In genomic region chr6:106128981-106129761, GRCh38 we compare ENCODE assay signal across 11 cellular contexts. TPM values are rescaled to one million over a fixed set of nuclear protein-coding genes. Genes with fewer than 3 reads are reported as not detected.
DNase-seq lines count a peak whose midpoint lies in the region; ATAC-seq and TF ChIP-seq lines count a peak whose summit lies in the region.
"Had no signal": no experiment of that assay in that cellular context is flagged by ENCODE, and none has a peak within 500 bp of the region (broad histone marks: within the 10 kb centered on the region; RNA-seq: fewer than 3 reads in every experiment).

No MANE protein-coding gene starts in this region.

- H3K9ac ChIP-seq in mammary epithelial cell (ENCODE audit: insufficient read depth, low read length), result no peak overlapping the region

- ATAC-seq in GM21717 (IDR thresholded peaks at IDR 0.05; ENCODE audit: unreplicated experiment) (no peak), GM21825 (IDR thresholded peaks at IDR 0.05; ENCODE audit: unreplicated experiment) (no peak)

- H3K9me3 ChIP-seq in mammary epithelial cell (replicated peaks; ENCODE audit: insufficient read depth, low read length) (no peaks in the 10 kb centered on the region), osteoblast (ENCODE audit: low read depth, low read length) (no peaks in the 10 kb centered on the region), sigmoid colon (no peaks in the 10 kb centered on the region)

- H3K27me3 ChIP-seq in mammary epithelial cell (ENCODE audit: insufficient read depth, low read length) (no peaks in the 10 kb centered on the region), osteoblast (ENCODE audit: insufficient read depth, low read length) (no peaks in the 10 kb centered on the region), sigmoid colon (no peaks in the 10 kb centered on the region)

- H3K36me3 ChIP-seq in mammary epithelial cell (ENCODE audit: insufficient read depth, low read length) (no peaks in the 10 kb centered on the region), osteoblast (ENCODE audit: insufficient read depth, low read length) (no peaks in the 10 kb centered on the region), sigmoid colon (no peaks in the 10 kb centered on the region)

- dilution Hi-C loops in mammary epithelial cell (cut with HindIII; ENCODE audit: low sequenced_read_pairs), result no loop called here

- in situ Hi-C loops in mammary epithelial cell (cut with MboI; ENCODE audit: low sequenced_read_pairs in 2 of 2), result no loop called here

- no peak for TF ChIP-seq POLR2A in sigmoid colon (IDR thresholded peaks at IDR 0.05)

- BruUV-seq in mammary epithelial cell (replicated peaks; lab: Mats Ljungman, UMichigan), result no TSS peak

- H4K20me1 ChIP-seq in mammary epithelial cell (ENCODE audit: insufficient read depth, low read length), result no peaks in the 10 kb centered on the region
- H4K20me1 ChIP-seq in osteoblast (ENCODE audit: insufficient read depth, low read length), result no peaks in the 10 kb centered on the region

- intact Hi-C loops in mammary epithelial cell (cut with micrococcal nuclease), result no loop called here
- intact Hi-C loops in sigmoid colon (cut with DNase I), result no loop called here

- no peak overlapping the region for H3K4me3 ChIP-seq in mammary epithelial cell (replicated peaks in 1 of 3; ENCODE audit: insufficient read depth in 1 of 3, low read depth in 2 of 3, low read length in 3 of 3)
- H3K4me3 ChIP-seq in osteoblast (ENCODE audit: insufficient read depth, low read length), result peak overlapping the region; percentile 1
- no peak overlapping the region for H3K4me3 ChIP-seq in sigmoid colon
- H3K4me3 ChIP-seq: skin epidermis had no signal

- H3K4me1 ChIP-seq in mammary epithelial cell (ENCODE audit: insufficient read depth, low read length), result peaks cover 14% of the 10 kb centered on the region
- peaks cover 18% of the 10 kb centered on the region for H3K4me1 ChIP-seq in osteoblast (ENCODE audit: insufficient read depth, low read length)
- H3K4me1 ChIP-seq in sigmoid colon, result no peaks in the 10 kb centered on the region

- peak; percentile 95 for DNase-seq in GM04503 (ENCODE audit: low read depth)
- DNase-seq in NCI-H526 (lab: John Stamatoyannopoulos, UW), result peak; percentile 84 to 86
- peak; percentile 60 for DNase-seq in mammary epithelial cell
- peak; percentile 96 for DNase-seq in osteoblast (ENCODE audit: insufficient read length, low spot score, missing footprints)
- no peak for DNase-seq in sigmoid colon
- DNase-seq in NCI-H1930 (lab: John Stamatoyannopoulos, UW), result no peak
- DNase-seq: activated CD4-positive, alpha-beta T cell treated with anti-CD3 and anti-CD28 coated beads for 4 hours; NCI-H774 had no signal

- TF ChIP-seq CTCF in mammary epithelial cell (conservative IDR thresholded peaks at IDR 0.05 in 1 of 2, IDR thresholded peaks at IDR 0.05 in 1 of 2; ENCODE audit: extremely low read depth in 1 of 2, insufficient read depth in 1 of 2, low read depth in 1 of 2, low read length in 2 of 2), result no peak
- no peak for TF ChIP-seq CTCF in osteoblast (IDR thresholded peaks at IDR 0.05; ENCODE audit: extremely low read depth, low read depth, low read length)
- no peak for TF ChIP-seq CTCF in sigmoid colon (IDR thresholded peaks at IDR 0.05)

- no peak for TF ChIP-seq EP300 in sigmoid colon (IDR thresholded peaks at IDR 0.05)

- peak overlapping the region; percentile 43 for H3K4me2 ChIP-seq in mammary epithelial cell (ENCODE audit: insufficient read depth, low read depth, low read length)
- H3K4me2 ChIP-seq in osteoblast (ENCODE audit: insufficient read depth, low read length), result peak overlapping the region; percentile 72

- H2AFZ ChIP-seq in mammary epithelial cell (ENCODE audit: low read depth, low read length), result peak overlapping the region; percentile 18
- H2AFZ ChIP-seq in osteoblast (ENCODE audit: low read length), result peak overlapping the region; percentile 60

- CTCF ChIA-PET in mammary epithelial cell (lab: Charles Lee; ENCODE audit: low non-redundant PET), result no interaction called here

- H3K79me2 ChIP-seq in mammary epithelial cell (ENCODE audit: insufficient read depth, low read length) (no peaks in the 10 kb centered on the region), osteoblast (ENCODE audit: insufficient read depth, low read length) (no peaks in the 10 kb centered on the region)

- 75% methylated on average over 9 of the region's 9 CpGs for WGBS in mammary epithelial cell (ENCODE audit: low coverage, missing lambda C conversion rate)
- WGBS in sigmoid colon, 2 donors, result 67 to 83% methylated on average over 9 of the region's 9 CpGs

- H3K27ac ChIP-seq in mammary epithelial cell (ENCODE audit: insufficient read depth, low read depth, low read length) (no peak overlapping the region), osteoblast (ENCODE audit: low read depth, low read length) (peak overlapping the region; percentile 91), sigmoid colon (no peak overlapping the region)

RNA-seq across cellular contexts. Expression of gene PRDM1, which starts 43.0 kb away (rescaled TPM):
- total RNA-seq in mammary epithelial cell, result 10 to 100 TPM in 1 of 2 donors, 1 to 10 TPM in 1; 5.7 to 17.7 TPM
- 3.2 TPM for polyA plus RNA-seq in mammary epithelial cell
- 20.5 TPM for polyA minus RNA-seq in mammary epithelial cell
- total RNA-seq in osteoblast, result 1.8 and 2.5 TPM in 2 replicates
- 1 to 10 TPM in 3 of 4 donors, under 1 TPM in 1; 0.55 to 1.6 (median 1.2) TPM for total RNA-seq in sigmoid colon
- polyA plus RNA-seq in sigmoid colon, result 10 to 100 TPM in 1 of 3 donors, 1 to 10 TPM in 2; 3.0 to 17.6 (median 7.2) TPM

Comparison
In these comparisons a context has a peak if more than half of its experiments do, and no peak if none do; other contexts are left out.
1. DNase-seq: peak in GM04503 (single experiment), NCI-H526 (2 of 2), mammary epithelial cell (single experiment) and osteoblast (single experiment); none in sigmoid colon (single experiment) and NCI-H1930 (0 of 2).